Comparison of ENCODE assay signal across 9 cellular contexts in genomic region chr2:217650716-217651360, GRCh38.
DNase-seq lines count a peak whose midpoint lies in the region; ATAC-seq and TF ChIP-seq lines count a peak whose summit lies in the region.
"Had no signal": no experiment of that assay in that cellular context is flagged by ENCODE, and none has a peak within 500 bp of the region (broad histone marks: within the 10 kb centered on the region; RNA-seq: fewer than 3 reads in every experiment).

No MANE protein-coding gene starts in this region.

- TF ChIP-seq CTCF in GM23338 (conservative IDR thresholded peaks at IDR 0.05; ENCODE audit: low read depth in 2 of 2) = peak; percentile 85 to 94

- no peaks in the 10 kb centered on the region for H3K9me3 Mint-ChIP-seq in GM23338
- H3K9me3 Mint-ChIP-seq in activated CD4-positive, alpha-beta memory T cell treated with anti-CD3 and anti-CD28 coated beads for 36 hours = no peaks in the 10 kb centered on the region

- H3K9me2 ChIP-seq in GM23338 (ENCODE audit: insufficient read depth) = peaks cover 11% of the 10 kb centered on the region; the same call in 1 of the 2 replicates

- peak overlapping the region; percentile 77 for H2AFZ ChIP-seq in GM23338

- ATAC-seq in GM23338 (peak; percentile 98), Right ventricle myocardium superior (ENCODE audit: poor library complexity) (peak; percentile 86), HG03521 (IDR thresholded peaks at IDR 0.05; ENCODE audit: unreplicated experiment) (no peak)

- H3K4me2 ChIP-seq in GM23338 = peak overlapping the region; percentile 44

- CTCF ChIA-PET in activated CD4-positive, alpha-beta memory T cell treated with anti-CD3 and anti-CD28 coated beads for 36 hours (lab: Charles Lee) = interaction anchor here (0.6 to 3.2 kb wide), 19 partner anchors 9 to 969 kb away, joined by 3 to 33 read pairs (median 3); no protein-coding TSS in a partner anchor

- no peaks in the 10 kb centered on the region for H4K20me1 ChIP-seq in GM23338 (replicated peaks; ENCODE audit: insufficient read depth)

- H3K4me1 ChIP-seq in GM23338 (ENCODE audit: insufficient read depth) = peaks cover 8% of the 10 kb centered on the region; the same call in 1 of the 2 replicates

- no peak overlapping the region for H3K27ac ChIP-seq in GM23338 (ENCODE audit: low read depth)

- intact Hi-C loops in activated CD4-positive, alpha-beta memory T cell treated with anti-CD3 and anti-CD28 coated beads for 36 hours (cut with micrococcal nuclease) = loop anchor here (1.0 kb wide), 1 partner anchor 62 kb away; no protein-coding TSS in a partner anchor
- intact Hi-C loops in Right ventricle myocardium superior (cut with DNase I) = no loop called here

- POLR2A ChIA-PET in activated CD4-positive, alpha-beta memory T cell treated with anti-CD3 and anti-CD28 coated beads for 36 hours (lab: Charles Lee) = no interaction called here

- no peaks in the 10 kb centered on the region for H3K36me3 ChIP-seq in GM23338 (ENCODE audit: insufficient read depth)

- H3K79me2 ChIP-seq in GM23338 (replicated peaks; ENCODE audit: insufficient read depth) = no peaks in the 10 kb centered on the region

- no peak overlapping the region for H3K27ac Mint-ChIP-seq in GM23338
- no peak overlapping the region for H3K27ac Mint-ChIP-seq in activated CD4-positive, alpha-beta memory T cell treated with anti-CD3 and anti-CD28 coated beads for 36 hours
- H3K27ac Mint-ChIP-seq: activated naive CD8-positive, alpha-beta T cell had no signal

- H3K36me3 Mint-ChIP-seq in GM23338 (ENCODE audit: low read depth) = no peaks in the 10 kb centered on the region
- H3K36me3 Mint-ChIP-seq in activated CD4-positive, alpha-beta memory T cell treated with anti-CD3 and anti-CD28 coated beads for 36 hours = no peaks in the 10 kb centered on the region

- H3F3A ChIP-seq in GM23338 (replicated peaks; ENCODE audit: low read depth) = no peaks in the 10 kb centered on the region

- H3K27me3 ChIP-seq in GM23338 (ENCODE audit: insufficient read depth) = no peaks in the 10 kb centered on the region

- peak overlapping the region; percentile 21; the same call in 1 of the 3 replicates for H3K4me3 Mint-ChIP-seq in GM23338
- no peak overlapping the region for H3K4me3 Mint-ChIP-seq in activated CD4-positive, alpha-beta memory T cell treated with anti-CD3 and anti-CD28 coated beads for 36 hours
- H3K4me3 Mint-ChIP-seq: activated naive CD8-positive, alpha-beta T cell had no signal

- DNase-seq in NCI-H2227 (lab: John Stamatoyannopoulos, UW; ENCODE audit: unreplicated experiment) (peak; percentile 61), NCI-H2227 treated with DMSO at 0.1 percent for 48 hours (lab: John Stamatoyannopoulos, UW) (no peak), GM23338 (ENCODE audit: low spot score) (peak; percentile 93), NCI-H1694 treated with DMSO at 0.1 percent for 48 hours (lab: John Stamatoyannopoulos, UW) (peak; percentile 57), Right ventricle myocardium superior (no peak), renal cortical epithelial cell (ENCODE audit: low read depth) (peak; percentile 99)
- peak; percentile 17 for DNase-seq in activated CD4-positive, alpha-beta memory T cell treated with anti-CD3 and anti-CD28 coated beads for 36 hours

- H3K4me3 ChIP-seq in GM23338 = no peak overlapping the region

- H3K27me3 Mint-ChIP-seq in GM23338 (ENCODE audit: insufficient read depth, low read depth, poor library complexity) = no peaks in the 10 kb centered on the region
- no peaks in the 10 kb centered on the region for H3K27me3 Mint-ChIP-seq in activated CD4-positive, alpha-beta memory T cell treated with anti-CD3 and anti-CD28 coated beads for 36 hours

- H3K4me1 Mint-ChIP-seq in GM23338 = peaks cover 18% of the 10 kb centered on the region
- H3K4me1 Mint-ChIP-seq in activated CD4-positive, alpha-beta memory T cell treated with anti-CD3 and anti-CD28 coated beads for 36 hours (ENCODE audit: low read depth) = no peaks in the 10 kb centered on the region

TF ChIP-seq in GM23338, 12 proteins besides CTCF, POLR2A, EP300 and RAD21:
- TF ChIP-seq POLR2AphosphoS5 (IDR thresholded peaks at IDR 0.05; ENCODE audit: low read depth) (no peak), ZNF462 (CRISPR knock-in tag; IDR thresholded peaks at IDR 0.05) (peak; percentile 85)

Comparison
In these comparisons a context has a peak if more than half of its experiments do, and no peak if none do; other contexts are left out.
1. DNase-seq: peak in NCI-H2227 (single experiment), GM23338 (single experiment), NCI-H1694 treated with DMSO at 0.1 percent for 48 hours (single experiment), activated CD4-positive, alpha-beta memory T cell treated with anti-CD3 and anti-CD28 coated beads for 36 hours (single experiment) and renal cortical epithelial cell (single experiment); none in NCI-H2227 treated with DMSO at 0.1 percent for 48 hours (single experiment) and Right ventricle myocardium superior (single experiment).